ENCODE assay signal across 30 cellular contexts in the genomic region with DNA sequence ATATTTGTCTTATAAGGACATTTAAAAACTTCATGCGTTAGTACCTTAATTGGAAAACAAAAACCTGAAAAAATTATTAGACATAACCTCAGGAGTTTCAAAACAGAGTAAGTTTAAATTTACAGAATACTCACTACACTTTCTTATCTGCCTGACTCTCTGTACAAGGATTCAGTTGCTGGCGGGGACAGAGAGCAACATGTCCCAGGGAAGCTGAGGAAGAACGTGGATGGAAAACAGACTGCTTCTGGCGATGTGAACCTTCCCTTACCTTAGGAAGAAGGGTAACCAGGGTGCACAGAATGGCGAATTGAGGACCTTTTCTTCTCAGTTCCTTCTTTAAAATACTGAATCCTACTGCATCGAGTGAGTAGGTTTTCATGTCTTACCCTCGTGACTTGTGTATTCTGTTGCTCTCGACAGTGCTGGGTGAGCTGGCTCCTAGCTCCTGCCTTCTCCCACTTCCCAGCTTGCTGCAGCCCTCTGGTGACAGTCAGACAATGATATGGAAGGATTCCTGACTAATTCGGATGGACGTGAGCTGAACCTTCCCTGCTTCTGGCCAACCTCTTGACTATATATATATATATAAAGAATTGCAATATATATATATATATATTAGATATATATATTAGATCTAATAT.
"Had no signal": no experiment of that assay in that cellular context is flagged by ENCODE, and none has a peak within 500 bp of the region (broad histone marks: within the 10 kb centered on the region; RNA-seq: fewer than 3 reads in every experiment).

No MANE protein-coding gene starts in this region.

- H3K9me3 Mint-ChIP-seq: memory B cell; mesothelial cell of epicardium; naive B cell; natural killer cell treated with Interleukin-12 subunit alpha and Interleukin-12 subunit beta and Interleukin-15 and Interleukin-18, amount 100 ng/mL, for 72 hours; neural crest cell; stimulated activated effector memory CD8-positive, alpha-beta T cell treated with anti-CD3 and anti-CD28 coated beads, Interleukin-12 subunit alpha, Interleukin-12 subunit beta, amount 100 ng/mL, for 72 hours; stimulated activated naive CD8-positive, alpha-beta T cell treated with anti-CD3 and anti-CD28 coated beads, Interleukin-15, Interleukin-2, amounts not matched to agents 100 ng/mL and 50 ng/mL, for 24 hours; type B pancreatic cell had no signal

- FAIRE-seq: endothelial cell of umbilical vein, pancreas had no signal

- H3K36me3 Mint-ChIP-seq: immature natural killer cell; memory B cell; mesothelial cell of epicardium; naive B cell; natural killer cell treated with Interleukin-12 subunit alpha and Interleukin-12 subunit beta and Interleukin-15 and Interleukin-18, amount 100 ng/mL, for 72 hours; stimulated activated effector memory CD8-positive, alpha-beta T cell treated with anti-CD3 and anti-CD28 coated beads, Interleukin-12 subunit alpha, Interleukin-12 subunit beta, amount 100 ng/mL, for 72 hours had no signal

- H3K27ac Mint-ChIP-seq: immature natural killer cell; memory B cell; mesothelial cell of epicardium; naive B cell; natural killer cell treated with Interleukin-12 subunit alpha and Interleukin-12 subunit beta and Interleukin-15 and Interleukin-18, amount 100 ng/mL, for 72 hours; progenitor cell of endocrine pancreas; stimulated activated effector memory CD8-positive, alpha-beta T cell treated with anti-CD3 and anti-CD28 coated beads, Interleukin-12 subunit alpha, Interleukin-12 subunit beta, amount 100 ng/mL, for 72 hours; stimulated activated naive CD8-positive, alpha-beta T cell treated with anti-CD3 and anti-CD28 coated beads, Interleukin-15, Interleukin-2, amounts not matched to agents 100 ng/mL and 50 ng/mL, for 24 hours; type B pancreatic cell had no signal

- H3K4me3 Mint-ChIP-seq: immature natural killer cell; memory B cell; mesothelial cell of epicardium; naive B cell; natural killer cell treated with Interleukin-12 subunit alpha and Interleukin-12 subunit beta and Interleukin-15 and Interleukin-18, amount 100 ng/mL, for 72 hours; neural crest cell; stimulated activated effector memory CD8-positive, alpha-beta T cell treated with anti-CD3 and anti-CD28 coated beads, Interleukin-12 subunit alpha, Interleukin-12 subunit beta, amount 100 ng/mL, for 72 hours; stimulated activated naive CD8-positive, alpha-beta T cell treated with anti-CD3 and anti-CD28 coated beads, Interleukin-15, Interleukin-2, amounts not matched to agents 100 ng/mL and 50 ng/mL, for 24 hours; type B pancreatic cell had no signal

- H3K27me3 ChIP-seq: esophagus muscularis mucosa, foreskin keratinocyte, gastroesophageal sphincter, pancreas, sigmoid colon, suprapubic skin, tibial artery had no signal

- H3K27ac ChIP-seq: coronary artery, esophagus muscularis mucosa, foreskin keratinocyte, gastroesophageal sphincter, neutrophil, pancreas, suprapubic skin, tibial artery had no signal

- DNase-seq: dermis blood vessel endothelial cell; effector memory CD4-positive, alpha-beta T cell; foreskin keratinocyte; hypothalamus; immature natural killer cell; islet precursor cell; kidney glomerular epithelial cell; left colon; mucosa of descending colon; naive B cell; pancreas; sigmoid colon; stimulated activated CD4-positive, alpha-beta T cell treated with anti-CD3 and anti-CD28 coated beads, Interleukin-2, amount 100 ng/mL, for 24 hours; stimulated activated CD4-positive, alpha-beta T cell treated with anti-CD3 and anti-CD28 coated beads, Interleukin-4, amount 100 ng/mL, for 24 hours; tibial artery had no signal

- H3K4me3 ChIP-seq: coronary artery, esophagus muscularis mucosa, gastroesophageal sphincter, lung, mucosa of descending colon, pancreas, sigmoid colon, suprapubic skin, tibial artery had no signal

- H3K27me3 Mint-ChIP-seq: progenitor cell of endocrine pancreas; stimulated activated naive CD8-positive, alpha-beta T cell treated with anti-CD3 and anti-CD28 coated beads, Interleukin-15, Interleukin-2, amounts not matched to agents 100 ng/mL and 50 ng/mL, for 24 hours; type B pancreatic cell had no signal

- H3K36me3 ChIP-seq: esophagus muscularis mucosa, gastroesophageal sphincter, neutrophil, pancreas, sigmoid colon, suprapubic skin, tibial artery had no signal

- H3K4me1 Mint-ChIP-seq: immature natural killer cell; neural crest cell; stimulated activated effector memory CD8-positive, alpha-beta T cell treated with anti-CD3 and anti-CD28 coated beads, Interleukin-12 subunit alpha, Interleukin-12 subunit beta, amount 100 ng/mL, for 72 hours had no signal

- H3K9me3 ChIP-seq: esophagus muscularis mucosa, gastroesophageal sphincter, mucosa of descending colon, neutrophil, pancreas, sigmoid colon, suprapubic skin, tibial artery had no signal

- ATAC-seq: foreskin keratinocyte; gastroesophageal sphincter; left colon; mucosa of descending colon; natural killer cell treated with Interleukin-12 subunit alpha and Interleukin-12 subunit beta and Interleukin-15 and Interleukin-18, amount 100 ng/mL, for 72 hours; pancreas; stimulated activated effector memory CD8-positive, alpha-beta T cell treated with anti-CD3 and anti-CD28 coated beads, Interleukin-12 subunit alpha, Interleukin-12 subunit beta, amount 100 ng/mL, for 72 hours had no signal

- H3K4me1 ChIP-seq: foreskin keratinocyte had no signal
